In genomic region chr15:38896652-38897051, GRCh38 we compare ENCODE assay signal across 15 cellular contexts.
"Had no signal": no experiment of that assay in that cellular context is flagged by ENCODE, and none has a peak within 500 bp of the region (broad histone marks: within the 10 kb centered on the region; RNA-seq: fewer than 3 reads in every experiment).

No MANE protein-coding gene starts in this region.

- H3K4me3 ChIP-seq: breast epithelium, gastroesophageal sphincter, heart right ventricle, lower lobe of right lung had no signal

- H3K36me3 ChIP-seq: breast epithelium, gastroesophageal sphincter, heart right ventricle, lower lobe of right lung, neutrophil had no signal

- DNase-seq: activated CD4-positive, CD25-positive, alpha-beta regulatory T cell treated with anti-CD3 and anti-CD28 coated beads, Interleukin-2, amount 50 U/mL, for 72 hours; activated naive CD8-positive, alpha-beta T cell treated with anti-CD3 and anti-CD28 coated beads for 36 hours; cerebellar nuclear complex; erythroblast; heart right ventricle; left cardiac atrium; lower lobe of right lung; naive thymus-derived CD8-positive, alpha-beta T cell; stimulated activated naive CD8-positive, alpha-beta T cell treated with anti-CD3 and anti-CD28 coated beads, Interleukin-15, Interleukin-2, amounts not matched to agents 100 U/mL and 50 U/mL, for 24 hours; T-cell; T-helper 9 cell had no signal

- H3K27ac ChIP-seq: breast epithelium, gastroesophageal sphincter, heart right ventricle, lower lobe of right lung, neutrophil had no signal

- H3K9me3 Mint-ChIP-seq: activated T-helper 1 cell treated with anti-CD3 and anti-CD28 coated beads, Interleukin-12 subunit alpha, Interleukin-12 subunit beta, Interleukin-2, Interleukin-4 antibody, amounts not matched to agents 30 ng/mL and 10 ng/mL and 1 ng/mL, durations not matched to agents 14 hours and 24 hours and 36 hours had no signal

- H3K27me3 ChIP-seq: breast epithelium, gastroesophageal sphincter, heart right ventricle, neutrophil had no signal

- H3K4me1 Mint-ChIP-seq: activated naive CD8-positive, alpha-beta T cell treated with anti-CD3 and anti-CD28 coated beads for 36 hours; naive thymus-derived CD8-positive, alpha-beta T cell; T-cell had no signal

- H3K4me1 ChIP-seq: breast epithelium had no signal

- H3K9me3 ChIP-seq: breast epithelium, gastroesophageal sphincter, lower lobe of right lung, neutrophil had no signal

- H3K4me3 Mint-ChIP-seq: activated naive CD8-positive, alpha-beta T cell treated with anti-CD3 and anti-CD28 coated beads for 36 hours; activated T-helper 1 cell treated with anti-CD3 and anti-CD28 coated beads, Interleukin-12 subunit alpha, Interleukin-12 subunit beta, Interleukin-2, Interleukin-4 antibody, amounts not matched to agents 30 ng/mL and 10 ng/mL and 1 ng/mL, durations not matched to agents 14 hours and 24 hours and 36 hours; naive thymus-derived CD8-positive, alpha-beta T cell; T-cell had no signal

- H3K27ac Mint-ChIP-seq: activated naive CD8-positive, alpha-beta T cell treated with anti-CD3 and anti-CD28 coated beads for 36 hours; activated T-helper 1 cell treated with anti-CD3 and anti-CD28 coated beads, Interleukin-12 subunit alpha, Interleukin-12 subunit beta, Interleukin-2, Interleukin-4 antibody, amounts not matched to agents 30 ng/mL and 10 ng/mL and 1 ng/mL, durations not matched to agents 14 hours and 24 hours and 36 hours; naive thymus-derived CD8-positive, alpha-beta T cell; T-cell had no signal

- H3K36me3 Mint-ChIP-seq: activated naive CD8-positive, alpha-beta T cell treated with anti-CD3 and anti-CD28 coated beads for 36 hours; naive thymus-derived CD8-positive, alpha-beta T cell; T-cell had no signal

- ATAC-seq: gastroesophageal sphincter; heart right ventricle; naive thymus-derived CD8-positive, alpha-beta T cell; stimulated activated naive CD8-positive, alpha-beta T cell treated with anti-CD3 and anti-CD28 coated beads, Interleukin-15, Interleukin-2, amounts not matched to agents 100 U/mL and 50 U/mL, for 24 hours; T-cell had no signal
